Comparison of ENCODE assay signal across 13 cellular contexts in genomic region chr5:124504081-124504916, GRCh38.
A peak's percentile ranks its signal among the peaks of the same experiment; 100 is the strongest.
DNase-seq lines count a peak whose midpoint lies in the region; ATAC-seq lines count a peak whose summit lies in the region.
"Had no signal": no experiment of that assay in that cellular context is flagged by ENCODE, and none has a peak within 500 bp of the region (broad histone marks: within the 10 kb centered on the region; RNA-seq: fewer than 3 reads in every experiment).

No MANE protein-coding gene starts in this region.

- H3K36me3 ChIP-seq in MG63: no peaks in the 10 kb centered on the region

- no peak overlapping the region for H3K4me3 ChIP-seq in MG63
- no peak overlapping the region for H3K4me3 ChIP-seq in right cardiac atrium (ENCODE audit: low read length)

- H3K4me1 ChIP-seq in right cardiac atrium (ENCODE audit: control insufficient read depth, insufficient read depth, low read length): no peaks in the 10 kb centered on the region

- 86% methylated on average over 4 of the region's 4 CpGs for WGBS in right cardiac atrium

- H3K9me3 ChIP-seq in MG63 (no peaks in the 10 kb centered on the region), right cardiac atrium (ENCODE audit: control insufficient read depth, low read length) (no peaks in the 10 kb centered on the region)

- no peaks in the 10 kb centered on the region for H3K27me3 ChIP-seq in MG63
- H3K27me3 ChIP-seq in right cardiac atrium (ENCODE audit: control insufficient read depth, insufficient read depth): no peaks in the 10 kb centered on the region

- ATAC-seq in GM18517 (IDR thresholded peaks at IDR 0.05; ENCODE audit: unreplicated experiment) (peak; percentile 99), GM21723 (IDR thresholded peaks at IDR 0.05; ENCODE audit: unreplicated experiment) (peak; percentile 98), HG03457 (IDR thresholded peaks at IDR 0.05; ENCODE audit: unreplicated experiment) (peak; percentile 88), right cardiac atrium (no peak)
- ATAC-seq: HCT116 had no signal

- no peak overlapping the region for H3K27ac ChIP-seq in right cardiac atrium (ENCODE audit: low read length)

- DNase-seq in left kidney (ENCODE audit: low read depth, low spot score) (peak; percentile 7), MG63 (no peak), right cardiac atrium (no peak), NCI-H1694 treated with DMSO at 0.1 percent for 48 hours (lab: John Stamatoyannopoulos, UW) (no peak)
- DNase-seq in stimulated activated CD4-positive, alpha-beta T cell treated with anti-CD3 and anti-CD28 coated beads, Interleukin-2, amount 100 ng/mL, for 48 hours: no peak
- DNase-seq: activated naive CD8-positive, alpha-beta T cell treated with anti-CD3 and anti-CD28 coated beads, Interleukin-2, amount 10 ng/mL, durations not matched to agents 7 days and 5 days; Calu3; NCI-H345; stimulated activated CD4-positive, alpha-beta T cell treated with anti-CD3 and anti-CD28 coated beads, Interleukin-4, amount 100 ng/mL, for 24 hours had no signal

- intact Hi-C loops in right cardiac atrium (cut with DNase I): no loop called here

Comparison
In these comparisons a context has a peak if more than half of its experiments do, and no peak if none do; other contexts are left out.
1. ATAC-seq: peak in GM18517 (single experiment), GM21723 (single experiment) and HG03457 (single experiment); none in right cardiac atrium (0 of 2).